Comparison of ENCODE assay signal across 12 cellular contexts in genomic region chr17:78921437-78921971, GRCh38. TPM values are rescaled to one million over a fixed set of nuclear protein-coding genes. Genes with fewer than 3 reads are reported as not detected.
DNase-seq lines count a peak whose midpoint lies in the region; ATAC-seq and TF ChIP-seq lines count a peak whose summit lies in the region.
"Had no signal": no experiment of that assay in that cellular context is flagged by ENCODE, and none has a peak within 500 bp of the region (broad histone marks: within the 10 kb centered on the region; RNA-seq: fewer than 3 reads in every experiment).

No MANE protein-coding gene starts in this region.

- H3K27me3 ChIP-seq in adipocyte (replicated peaks; ENCODE audit: control insufficient read depth, insufficient read depth, low read length) (no peaks in the 10 kb centered on the region), brain microvascular endothelial cell (replicated peaks) (no peaks in the 10 kb centered on the region)
- H3K27me3 ChIP-seq: left lung had no signal

- H3K27ac Mint-ChIP-seq in activated CD4-positive, alpha-beta T cell treated with anti-CD3 and anti-CD28 coated beads, Interleukin-2, amount 10 ng/mL, durations not matched to agents 24 days and 14 days: no peak overlapping the region

- ATAC-seq in Right ventricle myocardium superior (ENCODE audit: poor library complexity): peak; percentile 50
- ATAC-seq: left lung had no signal

- H3K9me3 Mint-ChIP-seq in activated CD4-positive, alpha-beta T cell treated with anti-CD3 and anti-CD28 coated beads, Interleukin-2, amount 10 ng/mL, durations not matched to agents 24 days and 14 days: no peaks in the 10 kb centered on the region

- H3K4me3 ChIP-seq in AG10803 (ENCODE audit: low read length) (peak overlapping the region; percentile 39), adipocyte (ENCODE audit: low read length) (peak overlapping the region; percentile 90), brain microvascular endothelial cell (ENCODE audit: low read depth, low read length) (no peak overlapping the region)
- H3K4me3 ChIP-seq: left lung had no signal

- in situ Hi-C loops in brain microvascular endothelial cell (cut with HindIII; ENCODE audit: low pct_ligation_motif_present, low sequenced_read_pairs): no loop called here

- peaks cover 68% of the 10 kb centered on the region for H3K4me1 ChIP-seq in adipocyte (ENCODE audit: control insufficient read depth, insufficient read depth, low read length)

- intact Hi-C loops in Right ventricle myocardium superior (cut with DNase I): loop anchor here (5.0 kb wide), 1 partner anchor 34 kb away; no protein-coding TSS in a partner anchor
- intact Hi-C loops in posterior cingulate gyrus (cut with DNase I): loop anchor here (5.0 kb wide), 1 partner anchor 39 kb away; no protein-coding TSS in a partner anchor
- intact Hi-C loops in activated CD4-positive, alpha-beta T cell treated with anti-CD3 and anti-CD28 coated beads, Interleukin-2, amount 10 ng/mL, durations not matched to agents 24 days and 14 days (cut with micrococcal nuclease): no loop called here

- peak; percentile 49 for DNase-seq in AG10803 (ENCODE audit: low read depth)
- peak; percentile 36 for DNase-seq in adipocyte (ENCODE audit: low read depth)
- DNase-seq in Right ventricle myocardium superior: peak; percentile 81
- peak; percentile 51 to 93 (median 68) for DNase-seq in posterior cingulate gyrus
- no peak for DNase-seq in activated CD4-positive, alpha-beta T cell treated with anti-CD3 and anti-CD28 coated beads, Interleukin-2, amount 10 ng/mL, durations not matched to agents 24 days and 14 days
- no peak for DNase-seq in ureter (ENCODE audit: low spot score)
- no peak for DNase-seq in brain microvascular endothelial cell
- DNase-seq in dermis blood vessel endothelial cell: no peak
- DNase-seq: Karpas-422, NCI-H69, trophoblast cell had no signal

- H3K4me1 Mint-ChIP-seq in activated CD4-positive, alpha-beta T cell treated with anti-CD3 and anti-CD28 coated beads, Interleukin-2, amount 10 ng/mL, durations not matched to agents 24 days and 14 days: peaks cover 8% of the 10 kb centered on the region

- no peak overlapping the region for H3K27ac ChIP-seq in brain microvascular endothelial cell

- TF ChIP-seq CTCF in AG10803 (conservative IDR thresholded peaks at IDR 0.05; ENCODE audit: low read length): no peak
- no peak for TF ChIP-seq CTCF in brain microvascular endothelial cell (IDR thresholded peaks at IDR 0.05; ENCODE audit: low read depth, low read length, missing control alignments)

- H3K4me3 Mint-ChIP-seq in activated CD4-positive, alpha-beta T cell treated with anti-CD3 and anti-CD28 coated beads, Interleukin-2, amount 10 ng/mL, durations not matched to agents 24 days and 14 days: no peak overlapping the region

- H3K27me3 Mint-ChIP-seq in activated CD4-positive, alpha-beta T cell treated with anti-CD3 and anti-CD28 coated beads, Interleukin-2, amount 10 ng/mL, durations not matched to agents 24 days and 14 days: peaks cover 14% of the 10 kb centered on the region

- peaks cover 4% of the 10 kb centered on the region for H3K36me3 ChIP-seq in adipocyte (ENCODE audit: control insufficient read depth, insufficient read depth, low read length, severe bottlenecking)
- H3K36me3 ChIP-seq in brain microvascular endothelial cell (replicated peaks): peaks cover 2% of the 10 kb centered on the region
- H3K36me3 ChIP-seq: left lung had no signal

- peak overlapping the region; percentile 55 for H3K9ac ChIP-seq in adipocyte (ENCODE audit: low read length)

- H3K9me3 ChIP-seq in adipocyte (ENCODE audit: control insufficient read depth, low read length): no peaks in the 10 kb centered on the region
- H3K9me3 ChIP-seq: left lung had no signal

- no peaks in the 10 kb centered on the region for H3K36me3 Mint-ChIP-seq in activated CD4-positive, alpha-beta T cell treated with anti-CD3 and anti-CD28 coated beads, Interleukin-2, amount 10 ng/mL, durations not matched to agents 24 days and 14 days (ENCODE audit: low read depth)

RNA-seq across cellular contexts. Expression of gene TIMP2, which starts 3.7 kb away (rescaled TPM):
- 114 TPM for total RNA-seq in Right ventricle myocardium superior
- total RNA-seq in activated CD4-positive, alpha-beta T cell treated with anti-CD3 and anti-CD28 coated beads, Interleukin-2, amount 10 ng/mL, durations not matched to agents 24 days and 14 days: 0.54 and 0.64 TPM in 2 replicates
- total RNA-seq in ureter: 118 TPM
- 57.9 and 95.3 TPM in 2 replicates for total RNA-seq in dermis blood vessel endothelial cell

RNA-seq across cellular contexts. Expression of gene CEP295NL, which starts 18.5 kb away (rescaled TPM):
- total RNA-seq in Right ventricle myocardium superior: 0.70 TPM
- 0.56 TPM in 1 of 2 replicates, not detected in the other for total RNA-seq in activated CD4-positive, alpha-beta T cell treated with anti-CD3 and anti-CD28 coated beads, Interleukin-2, amount 10 ng/mL, durations not matched to agents 24 days and 14 days
- total RNA-seq in ureter: 5.2 TPM
- 1.5 and 5.1 TPM in 2 replicates for total RNA-seq in dermis blood vessel endothelial cell

RNA-seq across cellular contexts. Expression of gene LGALS3BP, which starts 58.2 kb away (rescaled TPM):
- 499 TPM for total RNA-seq in Right ventricle myocardium superior
- total RNA-seq in activated CD4-positive, alpha-beta T cell treated with anti-CD3 and anti-CD28 coated beads, Interleukin-2, amount 10 ng/mL, durations not matched to agents 24 days and 14 days: 73.3 and 74.2 TPM in 2 replicates
- total RNA-seq in ureter: 393 TPM
- 3.5 and 7.5 TPM in 2 replicates for total RNA-seq in dermis blood vessel endothelial cell

Comparison
In these comparisons a context has a peak if more than half of its experiments do, and no peak if none do; other contexts are left out.
1. DNase-seq: peak in AG10803 (single experiment), adipocyte (single experiment), Right ventricle myocardium superior (single experiment) and posterior cingulate gyrus (10 of 10); none in activated CD4-positive, alpha-beta T cell treated with anti-CD3 and anti-CD28 coated beads, Interleukin-2, amount 10 ng/mL, durations not matched to agents 24 days and 14 days (single experiment), ureter (single experiment), brain microvascular endothelial cell (single experiment) and dermis blood vessel endothelial cell (single experiment).
2. RNA of gene TIMP2, which starts 3.7 kb away (total RNA-seq): 118 TPM in ureter (single experiment), 114 TPM in Right ventricle myocardium superior (single experiment) and 57.9 to 95.3 TPM in dermis blood vessel endothelial cell; 0.54 to 0.64 TPM in activated CD4-positive, alpha-beta T cell treated with anti-CD3 and anti-CD28 coated beads, Interleukin-2, amount 10 ng/mL, durations not matched to agents 24 days and 14 days; every median in the first group is over 10 times any median in the second.